15 cellular contexts compared by ENCODE assay signal in genomic region chr14:74897642-74898041, GRCh38. TPM values are rescaled to one million over a fixed set of nuclear protein-coding genes. Genes with fewer than 3 reads are reported as not detected.
DNase-seq lines count a peak whose midpoint lies in the region; ATAC-seq and TF ChIP-seq lines count a peak whose summit lies in the region.
"Had no signal": no experiment of that assay in that cellular context is flagged by ENCODE, and none has a peak within 500 bp of the region (broad histone marks: within the 10 kb centered on the region; RNA-seq: fewer than 3 reads in every experiment).

No MANE protein-coding gene starts in this region.

- ATAC-seq in central memory CD8-positive, alpha-beta T cell (replicated peaks; ENCODE audit: extremely low read depth, poor library complexity, severe bottlenecking), result no peak
- no peak for ATAC-seq in stimulated activated memory B cell treated with anti-CD40 and anti-IgM and Interleukin-4, amounts not matched to agents 10 μg/mL and 1 μg/mL and 100 μg/mL, for 72 hours
- ATAC-seq in GM18861 (IDR thresholded peaks at IDR 0.05; ENCODE audit: unreplicated experiment), result no peak
- ATAC-seq: GM12878, HCT116 had no signal

- no peak overlapping the region for H3K4me3 Mint-ChIP-seq in activated naive CD4-positive, alpha-beta T cell treated with anti-CD3 and anti-CD28 coated beads, Interleukin-2, amount 10 ng/mL, durations not matched to agents 7 days and 5 days
- no peak overlapping the region for H3K4me3 Mint-ChIP-seq in HFFc6
- no peak overlapping the region for H3K4me3 Mint-ChIP-seq in central memory CD8-positive, alpha-beta T cell
- no peak overlapping the region for H3K4me3 Mint-ChIP-seq in stimulated activated memory B cell treated with anti-CD40 and anti-IgM and Interleukin-4, amounts not matched to agents 10 μg/mL and 1 μg/mL and 100 μg/mL, for 72 hours
- H3K4me3 Mint-ChIP-seq in CD8-positive, alpha-beta memory T cell, result no peak overlapping the region
- H3K4me3 Mint-ChIP-seq: B cell; CD4-positive, alpha-beta T cell had no signal

- no peaks in the 10 kb centered on the region for H3K27me3 Mint-ChIP-seq in activated naive CD4-positive, alpha-beta T cell treated with anti-CD3 and anti-CD28 coated beads, Interleukin-2, amount 10 ng/mL, durations not matched to agents 7 days and 5 days
- no peaks in the 10 kb centered on the region for H3K27me3 Mint-ChIP-seq in HFFc6 (ENCODE audit: insufficient read depth)
- H3K27me3 Mint-ChIP-seq in central memory CD8-positive, alpha-beta T cell, result no peaks in the 10 kb centered on the region
- no peaks in the 10 kb centered on the region for H3K27me3 Mint-ChIP-seq in stimulated activated memory B cell treated with anti-CD40 and anti-IgM and Interleukin-4, amounts not matched to agents 10 μg/mL and 1 μg/mL and 100 μg/mL, for 72 hours
- no peaks in the 10 kb centered on the region for H3K27me3 Mint-ChIP-seq in CD8-positive, alpha-beta memory T cell
- H3K27me3 Mint-ChIP-seq: B cell; CD4-positive, alpha-beta T cell had no signal

- POLR2A ChIA-PET in CD8-positive, alpha-beta memory T cell (lab: Charles Lee), result no interaction called here

- H3K27ac ChIP-seq in CD8-positive, alpha-beta memory T cell (ENCODE audit: low read depth, low read length), result no peak overlapping the region
- H3K27ac ChIP-seq: GM23248 had no signal

- DNase-seq in activated naive CD4-positive, alpha-beta T cell treated with anti-CD3 and anti-CD28 coated beads, Interleukin-2, amount 10 ng/mL, durations not matched to agents 7 days and 5 days, result no peak
- DNase-seq in activated naive CD4-positive, alpha-beta T cell treated with anti-CD3 and anti-CD28 coated beads, Interleukin-2, amount 50 U/mL, for 16 hours, result no peak
- no peak for DNase-seq in HFFc6
- no peak for DNase-seq in central memory CD8-positive, alpha-beta T cell (ENCODE audit: low spot score in 2 of 2)
- no peak for DNase-seq in CD8-positive, alpha-beta memory T cell
- DNase-seq: C1 segment of cervical spinal cord; CD4-positive, alpha-beta T cell; DMS79; GM23248 had no signal

- H3K27ac Mint-ChIP-seq in activated naive CD4-positive, alpha-beta T cell treated with anti-CD3 and anti-CD28 coated beads, Interleukin-2, amount 10 ng/mL, durations not matched to agents 7 days and 5 days, result peak overlapping the region; percentile 29
- H3K27ac Mint-ChIP-seq in HFFc6, result peak overlapping the region; percentile 33
- peak overlapping the region; percentile 29 for H3K27ac Mint-ChIP-seq in central memory CD8-positive, alpha-beta T cell (ENCODE audit: low read depth)
- H3K27ac Mint-ChIP-seq in stimulated activated memory B cell treated with anti-CD40 and anti-IgM and Interleukin-4, amounts not matched to agents 10 μg/mL and 1 μg/mL and 100 μg/mL, for 72 hours, result peak overlapping the region; percentile 32
- no peak overlapping the region for H3K27ac Mint-ChIP-seq in CD8-positive, alpha-beta memory T cell
- H3K27ac Mint-ChIP-seq: B cell; CD4-positive, alpha-beta T cell had no signal

- H3K9me3 Mint-ChIP-seq in activated naive CD4-positive, alpha-beta T cell treated with anti-CD3 and anti-CD28 coated beads, Interleukin-2, amount 10 ng/mL, durations not matched to agents 7 days and 5 days, result no peaks in the 10 kb centered on the region
- H3K9me3 Mint-ChIP-seq in HFFc6, result no peaks in the 10 kb centered on the region
- H3K9me3 Mint-ChIP-seq in central memory CD8-positive, alpha-beta T cell, result no peaks in the 10 kb centered on the region
- no peaks in the 10 kb centered on the region for H3K9me3 Mint-ChIP-seq in stimulated activated memory B cell treated with anti-CD40 and anti-IgM and Interleukin-4, amounts not matched to agents 10 μg/mL and 1 μg/mL and 100 μg/mL, for 72 hours
- no peaks in the 10 kb centered on the region for H3K9me3 Mint-ChIP-seq in CD8-positive, alpha-beta memory T cell
- H3K9me3 Mint-ChIP-seq: CD4-positive, alpha-beta T cell had no signal

- no peaks in the 10 kb centered on the region for H3K27me3 ChIP-seq in CD8-positive, alpha-beta memory T cell (ENCODE audit: insufficient read depth, low read length, poor library complexity, severe bottlenecking)

- H3K4me1 Mint-ChIP-seq in activated naive CD4-positive, alpha-beta T cell treated with anti-CD3 and anti-CD28 coated beads, Interleukin-2, amount 10 ng/mL, durations not matched to agents 7 days and 5 days, result no peaks in the 10 kb centered on the region
- no peaks in the 10 kb centered on the region for H3K4me1 Mint-ChIP-seq in HFFc6 (ENCODE audit: low read depth)
- H3K4me1 Mint-ChIP-seq in central memory CD8-positive, alpha-beta T cell, result peaks cover 5% of the 10 kb centered on the region
- peaks cover 37% of the 10 kb centered on the region for H3K4me1 Mint-ChIP-seq in stimulated activated memory B cell treated with anti-CD40 and anti-IgM and Interleukin-4, amounts not matched to agents 10 μg/mL and 1 μg/mL and 100 μg/mL, for 72 hours
- peaks cover 0 to 12% (median 0%) of the 10 kb centered on the region in 3 donors for H3K4me1 Mint-ChIP-seq in CD8-positive, alpha-beta memory T cell

- peaks cover 89% of the 10 kb centered on the region for H3K36me3 ChIP-seq in CD8-positive, alpha-beta memory T cell (ENCODE audit: insufficient read depth, low read length)

- TF ChIP-seq CTCF in HFFc6 (IDR thresholded peaks at IDR 0.05), result no peak

- H3K36me3 Mint-ChIP-seq in activated naive CD4-positive, alpha-beta T cell treated with anti-CD3 and anti-CD28 coated beads, Interleukin-2, amount 10 ng/mL, durations not matched to agents 7 days and 5 days, result peaks cover 84% of the 10 kb centered on the region
- peaks cover 41% of the 10 kb centered on the region for H3K36me3 Mint-ChIP-seq in HFFc6 (ENCODE audit: low read depth)
- peaks cover 92% of the 10 kb centered on the region for H3K36me3 Mint-ChIP-seq in central memory CD8-positive, alpha-beta T cell (ENCODE audit: insufficient read depth)
- H3K36me3 Mint-ChIP-seq in stimulated activated memory B cell treated with anti-CD40 and anti-IgM and Interleukin-4, amounts not matched to agents 10 μg/mL and 1 μg/mL and 100 μg/mL, for 72 hours, result peaks cover 60% of the 10 kb centered on the region
- peaks cover 21 to 97% (median 32%) of the 10 kb centered on the region in 3 donors for H3K36me3 Mint-ChIP-seq in CD8-positive, alpha-beta memory T cell

- H3K9me3 ChIP-seq in CD8-positive, alpha-beta memory T cell (ENCODE audit: low read length), result no peaks in the 10 kb centered on the region

- no peak overlapping the region for H3K4me3 ChIP-seq in CD8-positive, alpha-beta memory T cell (ENCODE audit: low read length)
- H3K4me3 ChIP-seq: GM12878, GM23248 had no signal

- no peaks in the 10 kb centered on the region for H3K4me1 ChIP-seq in CD8-positive, alpha-beta memory T cell (ENCODE audit: insufficient read depth, low read length)

- CTCF ChIA-PET in activated naive CD4-positive, alpha-beta T cell treated with anti-CD3 and anti-CD28 coated beads, Interleukin-2, amount 10 ng/mL, durations not matched to agents 7 days and 5 days (lab: Charles Lee), result interaction anchor here (1.2 to 13.7 kb wide), 4 partner anchors 8 to 39 kb away, joined by 3 to 395 read pairs (median 21); no protein-coding TSS in a partner anchor
- CTCF ChIA-PET in CD8-positive, alpha-beta memory T cell (lab: Charles Lee), result interaction anchor here (1.6 to 1.7 kb wide), 3 partner anchors 9 to 37 kb away, joined by 3 to 8 read pairs (median 8); no protein-coding TSS in a partner anchor

RNA-seq across cellular contexts. Expression of gene DLST, which starts 15.9 kb away (rescaled TPM):
- 100 to 1,000 TPM in 5 of 6 experiments, 10 to 100 TPM in 1; 97.5 to 118 (median 109) TPM for total RNA-seq in HFFc6 (2021; fragmentation: NEBNext Ultra II Directional; extraction: Animal tissue kit (Norgen Biotek cat#: 25700))
- 100 to 1,000 TPM; 160 to 161 TPM for total RNA-seq in CD8-positive, alpha-beta memory T cell
- 8.8 TPM for polyA plus RNA-seq in CD8-positive, alpha-beta memory T cell

RNA-seq across cellular contexts. Expression of gene PROX2, which starts 21.7 kb away (rescaled TPM):
- not detected for total RNA-seq in HFFc6 (2021; fragmentation: NEBNext Ultra II Directional; extraction: Animal tissue kit (Norgen Biotek cat#: 25700))
- total RNA-seq in CD8-positive, alpha-beta memory T cell, result under 1 TPM; 0.24 to 0.33 TPM
- polyA plus RNA-seq in CD8-positive, alpha-beta memory T cell, result not detected
- total RNA-seq: G401, GM23248 had no signal

RNA-seq across cellular contexts. Expression of gene RPS6KL1, which starts 25.4 kb away (rescaled TPM):
- total RNA-seq in HFFc6 (2021; fragmentation: NEBNext Ultra II Directional; extraction: Animal tissue kit (Norgen Biotek cat#: 25700)), result 1 to 10 TPM in 4 of 6 experiments, under 1 TPM in 2; 0.78 to 1.1 (median 1.0) TPM
- total RNA-seq in CD8-positive, alpha-beta memory T cell, result 1 to 10 TPM; 4.8 to 5.0 TPM
- not detected for polyA plus RNA-seq in CD8-positive, alpha-beta memory T cell

RNA-seq across cellular contexts. Expression of gene PGF, which starts 57.8 kb away (rescaled TPM):
- total RNA-seq in HFFc6 (2021; fragmentation: NEBNext Ultra II Directional; extraction: Animal tissue kit (Norgen Biotek cat#: 25700)), result 1 to 10 TPM in 4 of 6 experiments, under 1 TPM in 2; 0.87 to 2.9 (median 2.7) TPM
- under 1 TPM in 1 of 2 experiments, not detected in 1; 0.29 TPM for total RNA-seq in CD8-positive, alpha-beta memory T cell
- polyA plus RNA-seq in CD8-positive, alpha-beta memory T cell, result not detected

Comparison
In these comparisons a context has a peak if more than half of its experiments do, and no peak if none do; other contexts are left out.
1. H3K27ac Mint-ChIP-seq: peak in activated naive CD4-positive, alpha-beta T cell treated with anti-CD3 and anti-CD28 coated beads, Interleukin-2, amount 10 ng/mL, durations not matched to agents 7 days and 5 days (single experiment), HFFc6 (single experiment), central memory CD8-positive, alpha-beta T cell (single experiment) and stimulated activated memory B cell treated with anti-CD40 and anti-IgM and Interleukin-4, amounts not matched to agents 10 μg/mL and 1 μg/mL and 100 μg/mL, for 72 hours (single experiment); none in CD8-positive, alpha-beta memory T cell (0 of 8).